Comparison of ENCODE assay signal across 9 cellular contexts in genomic region chr6:155248021-155249001, GRCh38. TPM values are rescaled to one million over a fixed set of nuclear protein-coding genes. Genes with fewer than 3 reads are reported as not detected.
A peak's percentile ranks its signal among the peaks of the same experiment; 100 is the strongest.
DNase-seq lines count a peak whose midpoint lies in the region; ATAC-seq and TF ChIP-seq lines count a peak whose summit lies in the region.
"Had no signal": no experiment of that assay in that cellular context is flagged by ENCODE, and none has a peak within 500 bp of the region (broad histone marks: within the 10 kb centered on the region; RNA-seq: fewer than 3 reads in every experiment).

No MANE protein-coding gene starts in this region.

- H3K9me3 ChIP-seq in gastroesophageal sphincter (no peaks in the 10 kb centered on the region), ovary (no peaks in the 10 kb centered on the region)

- H3K27me3 Mint-ChIP-seq in activated CD4-positive, alpha-beta T cell treated with anti-CD3 and anti-CD28 coated beads, Interleukin-2, amount 10 ng/mL, durations not matched to agents 7 days and 5 days: no peaks in the 10 kb centered on the region
- H3K27me3 Mint-ChIP-seq: naive thymus-derived CD8-positive, alpha-beta T cell had no signal

- intact Hi-C loops in ovary (cut with DNase I): loop anchor here in 2 of 4 donors (5.0 kb wide), 2 partner anchors 254 to 571 kb away; no protein-coding TSS in a partner anchor

- POLR2A ChIA-PET in activated CD4-positive, alpha-beta T cell treated with anti-CD3 and anti-CD28 coated beads, Interleukin-2, amount 10 ng/mL, durations not matched to agents 7 days and 5 days (lab: Charles Lee): no interaction called here

- ATAC-seq in HG03520 (IDR thresholded peaks at IDR 0.05; ENCODE audit: unreplicated experiment): peak; percentile 79
- ATAC-seq in gastroesophageal sphincter: peak; percentile 67
- ATAC-seq in HG03354 (IDR thresholded peaks at IDR 0.05; ENCODE audit: poor library complexity, severe bottlenecking, unreplicated experiment): no peak
- ATAC-seq: naive thymus-derived CD8-positive, alpha-beta T cell had no signal

- no peak overlapping the region for H3K4me3 Mint-ChIP-seq in activated CD4-positive, alpha-beta T cell treated with anti-CD3 and anti-CD28 coated beads, Interleukin-2, amount 10 ng/mL, durations not matched to agents 7 days and 5 days
- H3K4me3 Mint-ChIP-seq: naive thymus-derived CD8-positive, alpha-beta T cell had no signal

- H3K4me1 Mint-ChIP-seq in activated CD4-positive, alpha-beta T cell treated with anti-CD3 and anti-CD28 coated beads, Interleukin-2, amount 10 ng/mL, durations not matched to agents 7 days and 5 days: no peaks in the 10 kb centered on the region

- H3K27me3 ChIP-seq in gastroesophageal sphincter (no peaks in the 10 kb centered on the region), ovary (no peaks in the 10 kb centered on the region)

- H3K36me3 Mint-ChIP-seq in activated CD4-positive, alpha-beta T cell treated with anti-CD3 and anti-CD28 coated beads, Interleukin-2, amount 10 ng/mL, durations not matched to agents 7 days and 5 days (ENCODE audit: low read depth): peaks cover 3% of the 10 kb centered on the region

- H3K36me3 ChIP-seq in gastroesophageal sphincter (peaks cover 0 to 18% of the 10 kb centered on the region in 2 donors), ovary (no peaks in the 10 kb centered on the region)

- H3K27ac ChIP-seq in gastroesophageal sphincter (peak overlapping the region; percentile 45 to 81 (median 76)), ovary (peak overlapping the region in 1 of 2 donors; percentile 47)

- H3K4me3 ChIP-seq in gastroesophageal sphincter (no peak overlapping the region), ovary (no peak overlapping the region)

- 45 to 73% methylated on average over 7 to 17 of the region's 30 CpGs for WGBS in gastroesophageal sphincter (ENCODE audit: low coverage in 1 of 2), 2 donors
- 65 to 70% (median 65%) methylated on average over 30 of the region's 30 CpGs for WGBS in ovary, 3 donors

- no peaks in the 10 kb centered on the region for H3K9me3 Mint-ChIP-seq in activated CD4-positive, alpha-beta T cell treated with anti-CD3 and anti-CD28 coated beads, Interleukin-2, amount 10 ng/mL, durations not matched to agents 7 days and 5 days

- TF ChIP-seq EP300 in gastroesophageal sphincter (IDR thresholded peaks at IDR 0.05): no peak
- TF ChIP-seq EP300 in ovary (IDR thresholded peaks at IDR 0.05): no peak

- DNase-seq in stimulated activated naive CD4-positive, alpha-beta T cell treated with Interleukin-2 at 50 U/mL for 16 hours (lab: John Stamatoyannopoulos, UW): peak; percentile 13
- no peak for DNase-seq in stimulated activated naive CD4-positive, alpha-beta T cell (lab: John Stamatoyannopoulos, UW)
- DNase-seq in activated CD4-positive, alpha-beta T cell treated with anti-CD3 and anti-CD28 coated beads, Interleukin-2, amount 10 ng/mL, durations not matched to agents 7 days and 5 days: peak; percentile 20
- DNase-seq in ovary (peak; percentile 39 to 65 (median 58)), NCI-H510A (lab: John Stamatoyannopoulos, UW) (no peak)

- no peak overlapping the region for H3K27ac Mint-ChIP-seq in activated CD4-positive, alpha-beta T cell treated with anti-CD3 and anti-CD28 coated beads, Interleukin-2, amount 10 ng/mL, durations not matched to agents 7 days and 5 days

- CTCF ChIA-PET in activated CD4-positive, alpha-beta T cell treated with anti-CD3 and anti-CD28 coated beads, Interleukin-2, amount 10 ng/mL, durations not matched to agents 7 days and 5 days (lab: Charles Lee): interaction anchor here (0.7 to 1.9 kb wide), 11 partner anchors 10 to 325 kb away, joined by 3 to 9 read pairs (median 3); no protein-coding TSS in a partner anchor

- H3K4me1 ChIP-seq in gastroesophageal sphincter (peaks cover 0 to 30% (median 0%) of the 10 kb centered on the region in 3 donors), ovary (ENCODE audit: insufficient read depth) (peaks cover 2% of the 10 kb centered on the region)

- TF ChIP-seq CTCF in gastroesophageal sphincter (IDR thresholded peaks at IDR 0.05) (peak; percentile 49 to 86 (median 75)), ovary (IDR thresholded peaks at IDR 0.05) (peak; percentile 55 to 64 (median 59))

- no peak for TF ChIP-seq POLR2A in gastroesophageal sphincter (IDR thresholded peaks at IDR 0.05)
- no peak for TF ChIP-seq POLR2A in ovary (IDR thresholded peaks at IDR 0.05)

RNA-seq across cellular contexts. Expression of gene CLDN20, which starts 15.5 kb away (rescaled TPM):
- not detected for total RNA-seq in activated CD4-positive, alpha-beta T cell treated with anti-CD3 and anti-CD28 coated beads, Interleukin-2, amount 10 ng/mL, durations not matched to agents 7 days and 5 days
- under 1 TPM in 1 of 4 donors, not detected in 3; 0.27 TPM for total RNA-seq in gastroesophageal sphincter
- not detected for total RNA-seq in ovary
- polyA plus RNA-seq in ovary: not detected
- total RNA-seq: naive thymus-derived CD8-positive, alpha-beta T cell had no signal
- polyA plus RNA-seq: naive thymus-derived CD8-positive, alpha-beta T cell had no signal

Comparison
In these comparisons a context has a peak if more than half of its experiments do, and no peak if none do; other contexts are left out.
1. DNase-seq: peak in stimulated activated naive CD4-positive, alpha-beta T cell treated with Interleukin-2 at 50 U/mL for 16 hours (single experiment), activated CD4-positive, alpha-beta T cell treated with anti-CD3 and anti-CD28 coated beads, Interleukin-2, amount 10 ng/mL, durations not matched to agents 7 days and 5 days (single experiment) and ovary (5 of 5); none in stimulated activated naive CD4-positive, alpha-beta T cell (0 of 6) and NCI-H510A (single experiment).